34 cellular contexts compared by ENCODE assay signal in genomic region chr18:38262666-38263065, GRCh38.
"Had no signal": no experiment of that assay in that cellular context is flagged by ENCODE, and none has a peak within 500 bp of the region (broad histone marks: within the 10 kb centered on the region; RNA-seq: fewer than 3 reads in every experiment).

No MANE protein-coding gene starts in this region.

- H3K27ac Mint-ChIP-seq: activated CD4-positive, alpha-beta memory T cell treated with anti-CD3 and anti-CD28 coated beads, Interleukin-2, amount 10 ng/mL, durations not matched to agents 7 days and 5 days; activated CD4-positive, alpha-beta T cell treated with anti-CD3 and anti-CD28 coated beads for 36 hours; activated CD4-positive, alpha-beta T cell treated with anti-CD3 and anti-CD28 coated beads, Interleukin-2, amount 10 ng/mL, durations not matched to agents 7 days and 5 days; activated CD8-positive, alpha-beta memory T cell treated with anti-CD3 and anti-CD28 coated beads, Interleukin-2, amount 10 ng/mL, durations not matched to agents 7 days and 5 days; activated CD8-positive, alpha-beta T cell treated with anti-CD3 and anti-CD28 coated beads, Interleukin-2, amount 10 ng/mL, durations not matched to agents 7 days and 5 days; activated naive CD4-positive, alpha-beta T cell treated with anti-CD3 and anti-CD28 coated beads, Interleukin-2, amount 10 ng/mL, durations not matched to agents 7 days and 5 days; activated naive CD4-positive, alpha-beta T cell treated with anti-CD3 and anti-CD28 coated beads, Interleukin-2, amount 50 U/mL, for 24 hours; activated naive CD8-positive, alpha-beta T cell; activated naive CD8-positive, alpha-beta T cell treated with anti-CD3 and anti-CD28 coated beads, Interleukin-2, amount 10 ng/mL, durations not matched to agents 7 days and 5 days; activated naive CD8-positive, alpha-beta T cell treated with anti-CD3 and anti-CD28 coated beads, Interleukin-2, amount 50 U/mL, for 24 hours; activated T-cell treated with anti-CD3 and anti-CD28 coated beads, Interleukin-2, amount 50 U/mL, for 24 hours; activated T-helper 2 cell treated with anti-CD3 and anti-CD28 coated beads, Interferon-gamma antibody, Interleukin-2, Interleukin-4, amounts not matched to agents 10 μg/mL and 5 μg/mL and 100 μg/mL, durations not matched to agents 14 hours and 24 hours and 36 hours; brain; T-helper 1 cell treated with Interleukin-12 subunit alpha and Interleukin-12 subunit beta and Interleukin-4 antibody, amounts not matched to agents 30 μg/mL and 1 μg/mL, for 36 hours; T-helper 2 cell treated with Interferon-gamma antibody and Interleukin-4, amounts not matched to agents 5 μg/mL and 100 μg/mL, for 36 hours; WTC11 had no signal

- H3K4me3 Mint-ChIP-seq: activated CD4-positive, alpha-beta memory T cell treated with anti-CD3 and anti-CD28 coated beads, Interleukin-2, amount 10 ng/mL, durations not matched to agents 7 days and 5 days; activated CD4-positive, alpha-beta T cell treated with anti-CD3 and anti-CD28 coated beads for 36 hours; activated CD4-positive, alpha-beta T cell treated with anti-CD3 and anti-CD28 coated beads, Interleukin-2, amount 10 ng/mL, durations not matched to agents 7 days and 5 days; activated CD8-positive, alpha-beta memory T cell treated with anti-CD3 and anti-CD28 coated beads, Interleukin-2, amount 10 ng/mL, durations not matched to agents 7 days and 5 days; activated CD8-positive, alpha-beta T cell treated with anti-CD3 and anti-CD28 coated beads, Interleukin-2, amount 10 ng/mL, durations not matched to agents 7 days and 5 days; activated naive CD4-positive, alpha-beta T cell treated with anti-CD3 and anti-CD28 coated beads, Interleukin-2, amount 10 ng/mL, durations not matched to agents 7 days and 5 days; activated naive CD4-positive, alpha-beta T cell treated with anti-CD3 and anti-CD28 coated beads, Interleukin-2, amount 50 U/mL, for 24 hours; activated naive CD8-positive, alpha-beta T cell; activated naive CD8-positive, alpha-beta T cell treated with anti-CD3 and anti-CD28 coated beads, Interleukin-2, amount 10 ng/mL, durations not matched to agents 7 days and 5 days; activated naive CD8-positive, alpha-beta T cell treated with anti-CD3 and anti-CD28 coated beads, Interleukin-2, amount 50 U/mL, for 24 hours; activated T-cell treated with anti-CD3 and anti-CD28 coated beads, Interleukin-2, amount 50 U/mL, for 24 hours; brain; central memory CD8-positive, alpha-beta T cell; T-helper 1 cell treated with Interleukin-12 subunit alpha and Interleukin-12 subunit beta and Interleukin-4 antibody, amounts not matched to agents 30 μg/mL and 1 μg/mL, for 36 hours; T-helper 2 cell treated with Interferon-gamma antibody and Interleukin-4, amounts not matched to agents 5 μg/mL and 100 μg/mL, for 36 hours; WTC11 had no signal

- ATAC-seq: activated CD4-positive, alpha-beta T cell treated with anti-CD3 and anti-CD28 coated beads for 36 hours; activated CD4-positive, CD25-positive, alpha-beta regulatory T cell treated with anti-CD3 and anti-CD28 coated beads, Interleukin-2, amount 50 U/mL, for 24 hours; activated CD8-positive, alpha-beta memory T cell treated with anti-CD3 and anti-CD28 coated beads, Interleukin-2, amount 10 ng/mL, durations not matched to agents 7 days and 5 days; activated CD8-positive, alpha-beta T cell treated with anti-CD3 and anti-CD28 coated beads, Interleukin-2, amount 10 ng/mL, durations not matched to agents 7 days and 5 days; activated naive CD8-positive, alpha-beta T cell treated with anti-CD3 and anti-CD28 coated beads, Interleukin-2, amount 50 U/mL, for 24 hours; WTC11 had no signal

- H3K27me3 Mint-ChIP-seq: activated CD4-positive, alpha-beta memory T cell treated with anti-CD3 and anti-CD28 coated beads, Interleukin-2, amount 10 ng/mL, durations not matched to agents 7 days and 5 days; activated CD4-positive, alpha-beta T cell treated with anti-CD3 and anti-CD28 coated beads for 36 hours; activated CD4-positive, alpha-beta T cell treated with anti-CD3 and anti-CD28 coated beads, Interleukin-2, amount 10 ng/mL, durations not matched to agents 7 days and 5 days; activated CD8-positive, alpha-beta memory T cell treated with anti-CD3 and anti-CD28 coated beads, Interleukin-2, amount 10 ng/mL, durations not matched to agents 7 days and 5 days; activated naive CD4-positive, alpha-beta T cell treated with anti-CD3 and anti-CD28 coated beads, Interleukin-2, amount 10 ng/mL, durations not matched to agents 7 days and 5 days; activated naive CD4-positive, alpha-beta T cell treated with anti-CD3 and anti-CD28 coated beads, Interleukin-2, amount 50 U/mL, for 24 hours; activated naive CD8-positive, alpha-beta T cell; activated naive CD8-positive, alpha-beta T cell treated with anti-CD3 and anti-CD28 coated beads, Interleukin-2, amount 10 ng/mL, durations not matched to agents 7 days and 5 days; activated naive CD8-positive, alpha-beta T cell treated with anti-CD3 and anti-CD28 coated beads, Interleukin-2, amount 50 U/mL, for 24 hours; activated T-cell treated with anti-CD3 and anti-CD28 coated beads, Interleukin-2, amount 50 U/mL, for 24 hours; brain; central memory CD8-positive, alpha-beta T cell had no signal

- H3K36me3 Mint-ChIP-seq: activated CD8-positive, alpha-beta memory T cell treated with anti-CD3 and anti-CD28 coated beads, Interleukin-2, amount 10 ng/mL, durations not matched to agents 7 days and 5 days; activated naive CD4-positive, alpha-beta T cell treated with anti-CD3 and anti-CD28 coated beads, Interleukin-2, amount 10 ng/mL, durations not matched to agents 7 days and 5 days; activated naive CD4-positive, alpha-beta T cell treated with anti-CD3 and anti-CD28 coated beads, Interleukin-2, amount 50 U/mL, for 24 hours; activated naive CD8-positive, alpha-beta T cell; activated naive CD8-positive, alpha-beta T cell treated with anti-CD3 and anti-CD28 coated beads, Interleukin-2, amount 10 ng/mL, durations not matched to agents 7 days and 5 days; brain; WTC11 had no signal

- DNase-seq: activated CD4-positive, alpha-beta memory T cell treated with anti-CD3 and anti-CD28 coated beads, Interleukin-2, amount 10 ng/mL, durations not matched to agents 7 days and 5 days; activated CD4-positive, alpha-beta T cell treated with anti-CD3 and anti-CD28 coated beads for 1 hour; activated CD4-positive, alpha-beta T cell treated with anti-CD3 and anti-CD28 coated beads for 36 hours; activated CD4-positive, alpha-beta T cell treated with anti-CD3 and anti-CD28 coated beads for 48 hours; activated CD4-positive, alpha-beta T cell treated with anti-CD3 and anti-CD28 coated beads, Interleukin-2, amount 10 ng/mL, durations not matched to agents 7 days and 5 days; activated CD4-positive, alpha-beta T cell treated with anti-CD3 and anti-CD28 coated beads, Interleukin-2, amount 50 U/mL, for 48 hours; activated CD4-positive, CD25-positive, alpha-beta regulatory T cell; activated CD8-positive, alpha-beta memory T cell treated with anti-CD3 and anti-CD28 coated beads for 24 hours; activated CD8-positive, alpha-beta memory T cell treated with anti-CD3 and anti-CD28 coated beads, Interleukin-2, amount 10 ng/mL, durations not matched to agents 7 days and 5 days; activated CD8-positive, alpha-beta memory T cell treated with anti-CD3 and anti-CD28 coated beads, Interleukin-2, amount 50 U/mL, for 48 hours; activated CD8-positive, alpha-beta T cell treated with anti-CD3 and anti-CD28 coated beads, Interleukin-2, amount 10 ng/mL, durations not matched to agents 7 days and 5 days; activated effector memory CD4-positive, alpha-beta T cell treated with Interleukin-2 at 50 U/mL for 16 hours; activated gamma-delta T cell; activated naive CD4-positive, alpha-beta T cell treated with anti-CD3 and anti-CD28 coated beads, Interleukin-2, amount 10 ng/mL, durations not matched to agents 7 days and 5 days; activated naive CD4-positive, alpha-beta T cell treated with Interleukin-2 at 50 U/mL for 16 hours; activated naive CD8-positive, alpha-beta T cell treated with anti-CD3 and anti-CD28 coated beads, Interleukin-2, amount 10 ng/mL, durations not matched to agents 7 days and 5 days; activated naive CD8-positive, alpha-beta T cell treated with anti-CD3 and anti-CD28 coated beads, Interleukin-2, amount 50 U/mL, for 24 hours; activated T-cell treated with anti-CD3 and anti-CD28 coated beads, Interleukin-2, amount 50 U/mL, for 24 hours; activated T-cell treated with anti-CD3 and anti-CD28 coated beads, Interleukin-2, amount 50 U/mL, for 48 hours; amygdala; anterior cingulate cortex; T-helper 1 cell; T-helper 2 cell; T-helper 9 cell; WERI-Rb-1 had no signal

- H3K9me3 Mint-ChIP-seq: activated naive CD4-positive, alpha-beta T cell treated with anti-CD3 and anti-CD28 coated beads, Interleukin-2, amount 50 U/mL, for 24 hours; activated T-helper 2 cell treated with anti-CD3 and anti-CD28 coated beads, Interferon-gamma antibody, Interleukin-2, Interleukin-4, amounts not matched to agents 10 μg/mL and 5 μg/mL and 100 μg/mL, durations not matched to agents 14 hours and 24 hours and 36 hours; T-helper 1 cell treated with Interleukin-12 subunit alpha and Interleukin-12 subunit beta and Interleukin-4 antibody, amounts not matched to agents 30 μg/mL and 1 μg/mL, for 36 hours had no signal

- H3K4me1 Mint-ChIP-seq: activated CD4-positive, alpha-beta memory T cell treated with anti-CD3 and anti-CD28 coated beads, Interleukin-2, amount 10 ng/mL, durations not matched to agents 7 days and 5 days; activated CD4-positive, alpha-beta T cell treated with anti-CD3 and anti-CD28 coated beads for 36 hours; activated CD4-positive, alpha-beta T cell treated with anti-CD3 and anti-CD28 coated beads, Interleukin-2, amount 10 ng/mL, durations not matched to agents 7 days and 5 days; activated CD8-positive, alpha-beta memory T cell treated with anti-CD3 and anti-CD28 coated beads, Interleukin-2, amount 10 ng/mL, durations not matched to agents 7 days and 5 days; activated naive CD4-positive, alpha-beta T cell treated with anti-CD3 and anti-CD28 coated beads, Interleukin-2, amount 10 ng/mL, durations not matched to agents 7 days and 5 days; activated naive CD4-positive, alpha-beta T cell treated with anti-CD3 and anti-CD28 coated beads, Interleukin-2, amount 50 U/mL, for 24 hours; activated naive CD8-positive, alpha-beta T cell treated with anti-CD3 and anti-CD28 coated beads, Interleukin-2, amount 50 U/mL, for 24 hours; brain; central memory CD8-positive, alpha-beta T cell; WTC11 had no signal
